In the genomic region with DNA sequence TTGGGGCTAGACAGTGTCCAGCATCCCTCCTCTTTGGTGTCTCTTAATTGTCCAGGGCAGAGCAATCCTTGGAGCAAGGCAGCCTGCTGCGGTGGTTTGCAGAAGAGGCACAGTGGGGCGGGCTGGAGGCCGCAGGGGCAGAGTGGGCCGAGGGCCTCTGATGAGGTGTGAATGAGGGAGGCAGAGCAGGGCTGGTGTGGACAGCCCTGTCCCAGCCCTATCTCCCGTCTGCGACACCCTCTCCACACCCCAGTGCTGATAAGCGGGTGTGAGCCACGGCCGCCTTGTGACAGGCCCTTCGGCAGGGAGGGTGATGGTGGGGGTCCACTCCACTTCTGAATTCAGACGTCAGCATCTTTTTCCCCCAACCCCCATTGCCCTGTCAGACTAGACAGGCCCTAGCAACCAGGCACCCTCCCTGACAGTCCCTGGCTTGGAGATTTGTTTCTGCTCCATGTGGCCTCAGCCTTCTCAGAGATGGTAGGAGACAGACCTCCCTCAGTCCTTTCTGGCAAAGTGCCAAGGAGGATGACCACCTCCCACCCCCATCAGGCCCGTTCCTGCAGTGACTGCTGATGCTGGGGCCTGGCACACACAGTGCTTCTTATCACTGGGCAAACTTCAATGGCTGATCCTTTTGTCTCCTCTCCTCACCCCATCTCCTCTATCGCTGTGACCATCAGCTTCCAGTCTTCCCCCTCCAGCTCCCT, we compare ENCODE assay signal across 25 cellular contexts. TPM values are rescaled to one million over a fixed set of nuclear protein-coding genes. Genes with fewer than 3 reads are reported as not detected.
DNase-seq lines count a peak whose midpoint lies in the region; ATAC-seq, FAIRE-seq and TF ChIP-seq lines count a peak whose summit lies in the region.
"Had no signal": no experiment of that assay in that cellular context is flagged by ENCODE, and none has a peak within 500 bp of the region (broad histone marks: within the 10 kb centered on the region; RNA-seq: fewer than 3 reads in every experiment).

No MANE protein-coding gene starts in this region.

- H3K27ac ChIP-seq in heart right ventricle, result peak overlapping the region in 9 of 10 donors; percentile 47 to 98 (median 73)
- H3K27ac ChIP-seq: RWPE1, SK-N-MC had no signal

- no peak for TF ChIP-seq CTCF in BE2C (IDR thresholded peaks at IDR 0.05; ENCODE audit: low read depth, low read length)
- TF ChIP-seq CTCF in heart right ventricle (IDR thresholded peaks at IDR 0.05), result no peak
- TF ChIP-seq CTCF in mucosa of descending colon (IDR thresholded peaks at IDR 0.05), result no peak
- no peak for TF ChIP-seq CTCF in Caco-2 (IDR thresholded peaks at IDR 0.05; ENCODE audit: insufficient read depth in 1 of 2, low read depth in 1 of 2, low read length in 1 of 2, severe bottlenecking in 1 of 2, unreplicated experiment in 1 of 2)
- TF ChIP-seq CTCF in D721Med (IDR thresholded peaks at IDR 0.05; ENCODE audit: insufficient read depth, missing control alignments), result no peak

- no TSS peak for BruUV-seq in Caco-2 (replicated peaks; lab: Mats Ljungman, UMichigan)

- peak overlapping the region; percentile 69 for H3K27ac Mint-ChIP-seq in central memory CD8-positive, alpha-beta T cell (ENCODE audit: low read depth)
- H3K27ac Mint-ChIP-seq in stimulated activated memory B cell treated with anti-CD40 and anti-IgM and Interleukin-4, amounts not matched to agents 10 μg/mL and 1 μg/mL and 100 μg/mL, for 72 hours, result no peak overlapping the region
- H3K27ac Mint-ChIP-seq in Caco-2 (ENCODE audit: unreplicated experiment), result no peak overlapping the region
- H3K27ac Mint-ChIP-seq: activated naive CD4-positive, alpha-beta T cell treated with anti-CD3 and anti-CD28 coated beads, Interleukin-2, amount 50 U/mL, for 72 hours; CD4-positive, alpha-beta T cell had no signal

- H3K4me1 ChIP-seq in BE2C (peaks cover 4% of the 10 kb centered on the region; the same call in 1 of the 2 replicates), heart right ventricle (peaks cover 0 to 58% (median 38%) of the 10 kb centered on the region in 9 donors), mucosa of descending colon (ENCODE audit: low read depth) (no peaks in the 10 kb centered on the region), Caco-2 (no peaks in the 10 kb centered on the region)

- no peaks in the 10 kb centered on the region for H3K9me3 Mint-ChIP-seq in central memory CD8-positive, alpha-beta T cell
- no peaks in the 10 kb centered on the region for H3K9me3 Mint-ChIP-seq in stimulated activated memory B cell treated with anti-CD40 and anti-IgM and Interleukin-4, amounts not matched to agents 10 μg/mL and 1 μg/mL and 100 μg/mL, for 72 hours
- no peaks in the 10 kb centered on the region for H3K9me3 Mint-ChIP-seq in Caco-2 (ENCODE audit: unreplicated experiment)
- H3K9me3 Mint-ChIP-seq: activated naive CD4-positive, alpha-beta T cell treated with anti-CD3 and anti-CD28 coated beads, Interleukin-2, amount 50 U/mL, for 72 hours; CD4-positive, alpha-beta T cell; IgD-negative memory B cell; naive thymus-derived CD8-positive, alpha-beta T cell had no signal

- H3K4me3 ChIP-seq in BE2C (ENCODE audit: low read depth, low read length) (no peak overlapping the region), heart right ventricle (no peak overlapping the region), mucosa of descending colon (no peak overlapping the region), Caco-2 (ENCODE audit: low read depth, low read length) (no peak overlapping the region)
- H3K4me3 ChIP-seq: SK-N-MC had no signal

- H3K27me3 ChIP-seq in BE2C (no peaks in the 10 kb centered on the region), heart right ventricle (no peaks in the 10 kb centered on the region), Caco-2 (replicated peaks; ENCODE audit: control insufficient read depth, insufficient read depth, low read length) (no peaks in the 10 kb centered on the region)

- no peak overlapping the region for H3K4me3 Mint-ChIP-seq in central memory CD8-positive, alpha-beta T cell
- no peak overlapping the region for H3K4me3 Mint-ChIP-seq in stimulated activated memory B cell treated with anti-CD40 and anti-IgM and Interleukin-4, amounts not matched to agents 10 μg/mL and 1 μg/mL and 100 μg/mL, for 72 hours
- H3K4me3 Mint-ChIP-seq in Caco-2 (ENCODE audit: unreplicated experiment), result no peak overlapping the region
- H3K4me3 Mint-ChIP-seq: CD4-positive, alpha-beta T cell; IgD-negative memory B cell; naive thymus-derived CD8-positive, alpha-beta T cell had no signal

- no peak for ATAC-seq in central memory CD8-positive, alpha-beta T cell (replicated peaks; ENCODE audit: extremely low read depth, poor library complexity, severe bottlenecking)
- ATAC-seq in heart right ventricle (peak; percentile 89 to 98 (median 94)), mucosa of descending colon (peak; percentile 21)
- ATAC-seq in stimulated activated memory B cell treated with anti-CD40 and anti-IgM and Interleukin-4, amounts not matched to agents 10 μg/mL and 1 μg/mL and 100 μg/mL, for 72 hours, result no peak
- ATAC-seq: activated naive CD4-positive, alpha-beta T cell treated with anti-CD3 and anti-CD28 coated beads, Interleukin-2, amount 50 U/mL, for 72 hours; naive thymus-derived CD8-positive, alpha-beta T cell had no signal

- WGBS in heart right ventricle, 2 donors, result 39 to 58% methylated on average over 13 of the region's 13 CpGs

- H3K9me3 ChIP-seq in BE2C, result no peaks in the 10 kb centered on the region
- peaks cover 0 to 9% (median 0%) of the 10 kb centered on the region in 11 donors for H3K9me3 ChIP-seq in heart right ventricle
- no peaks in the 10 kb centered on the region for H3K9me3 ChIP-seq in mucosa of descending colon
- no peaks in the 10 kb centered on the region for H3K9me3 ChIP-seq in Caco-2

- peaks cover 14% of the 10 kb centered on the region for H3K4me1 Mint-ChIP-seq in central memory CD8-positive, alpha-beta T cell
- no peaks in the 10 kb centered on the region for H3K4me1 Mint-ChIP-seq in stimulated activated memory B cell treated with anti-CD40 and anti-IgM and Interleukin-4, amounts not matched to agents 10 μg/mL and 1 μg/mL and 100 μg/mL, for 72 hours
- no peaks in the 10 kb centered on the region for H3K4me1 Mint-ChIP-seq in Caco-2 (ENCODE audit: low read depth, unreplicated experiment)

- POLR2A ChIA-PET in Caco-2 (lab: Charles Lee), result no interaction called here

- no peaks in the 10 kb centered on the region for H3K27me3 Mint-ChIP-seq in central memory CD8-positive, alpha-beta T cell
- H3K27me3 Mint-ChIP-seq in stimulated activated memory B cell treated with anti-CD40 and anti-IgM and Interleukin-4, amounts not matched to agents 10 μg/mL and 1 μg/mL and 100 μg/mL, for 72 hours, result no peaks in the 10 kb centered on the region
- no peaks in the 10 kb centered on the region for H3K27me3 Mint-ChIP-seq in Caco-2 (ENCODE audit: insufficient read depth, unreplicated experiment)
- H3K27me3 Mint-ChIP-seq: CD4-positive, alpha-beta T cell; IgD-negative memory B cell; naive thymus-derived CD8-positive, alpha-beta T cell had no signal

- intact Hi-C loops in heart right ventricle (cut with DNase I), result loop anchor here in 2 of 10 donors (1.0 to 5.0 kb wide), 2 partner anchors 10 to 49 kb away; no protein-coding TSS in a partner anchor
- intact Hi-C loops in mucosa of descending colon (cut with DNase I, micrococcal nuclease), result no loop called here
- intact Hi-C loops in Caco-2 (cut with micrococcal nuclease; ENCODE audit: unreplicated experiment), result no loop called here

- CTCF ChIA-PET in Caco-2 (lab: Charles Lee), result no interaction called here

- no peak for FAIRE-seq in D721Med (lab: Jason Lieb, UNC)
- FAIRE-seq: H1 had no signal

- H3K36me3 ChIP-seq in BE2C (no peaks in the 10 kb centered on the region), heart right ventricle (peaks cover 0 to 13% (median 0%) of the 10 kb centered on the region in 9 donors), mucosa of descending colon (ENCODE audit: low read depth) (no peaks in the 10 kb centered on the region), Caco-2 (ENCODE audit: control insufficient read depth, insufficient read depth, low read length) (no peaks in the 10 kb centered on the region)

- H3K36me3 Mint-ChIP-seq in central memory CD8-positive, alpha-beta T cell (ENCODE audit: insufficient read depth), result peaks cover 7% of the 10 kb centered on the region
- peaks cover 58% of the 10 kb centered on the region for H3K36me3 Mint-ChIP-seq in stimulated activated memory B cell treated with anti-CD40 and anti-IgM and Interleukin-4, amounts not matched to agents 10 μg/mL and 1 μg/mL and 100 μg/mL, for 72 hours
- peaks cover 5% of the 10 kb centered on the region for H3K36me3 Mint-ChIP-seq in Caco-2 (ENCODE audit: insufficient read depth, unreplicated experiment)

- DNase-seq in BE2C (peak; percentile 40), heart right ventricle (peak; percentile 80 to 85), mucosa of descending colon (no peak), Caco-2 (no peak), D721Med (ENCODE audit: insufficient read length, low spot score) (no peak)
- DNase-seq in central memory CD8-positive, alpha-beta T cell (ENCODE audit: low spot score in 2 of 2), result no peak
- DNase-seq: activated CD4-positive, alpha-beta T cell treated with anti-CD3 and anti-CD28 coated beads, Interleukin-2, amount 50 U/mL, for 48 hours; activated CD4-positive, CD25-positive, alpha-beta regulatory T cell treated with anti-CD3 and anti-CD28 coated beads, Interleukin-2, amount 50 U/mL, for 72 hours; activated CD8-positive, alpha-beta memory T cell treated with anti-CD3 and anti-CD28 coated beads, Interleukin-2, amount 50 U/mL, for 4 hours; AML-193; CD4-positive, alpha-beta T cell; glutamatergic neuron; islet precursor cell; naive thymus-derived CD8-positive, alpha-beta T cell; NCI-H1092; NCI-H1694; NCI-H446; stimulated activated naive CD4-positive, alpha-beta T cell; T-helper 2 cell had no signal

RNA-seq across cellular contexts. Expression of a gene that starts 37.3 kb away (rescaled TPM):
- polyA plus RNA-seq in BE2C (2012; ENCODE audit: insufficient read depth, insufficient read length, low read depth), result 4.2 TPM
- total RNA-seq in heart right ventricle, result 10 to 100 TPM; 11.9 to 38.9 (median 25.4) TPM
- 10 to 100 TPM; 10.7 to 39.9 TPM for polyA plus RNA-seq in heart right ventricle
- 10 to 100 TPM in 1 of 3 donors, 1 to 10 TPM in 2; 7.1 to 13.0 (median 8.7) TPM for total RNA-seq in mucosa of descending colon
- 15.7 and 16.2 TPM in 2 replicates for total RNA-seq in Caco-2 (2022)

Comparison
In these comparisons a context has a peak if more than half of its experiments do, and no peak if none do; other contexts are left out.
1. DNase-seq: peak in BE2C (single experiment) and heart right ventricle (2 of 2); none in central memory CD8-positive, alpha-beta T cell (0 of 2), mucosa of descending colon (0 of 3), Caco-2 (0 of 2) and D721Med (single experiment).
2. ATAC-seq: peak in heart right ventricle (8 of 8) and mucosa of descending colon (single experiment); none in central memory CD8-positive, alpha-beta T cell (single experiment) and stimulated activated memory B cell treated with anti-CD40 and anti-IgM and Interleukin-4, amounts not matched to agents 10 μg/mL and 1 μg/mL and 100 μg/mL, for 72 hours (single experiment).